ENCODE assay signal across 8 cellular contexts in genomic region chr11:9664276-9665171, GRCh38. TPM values are rescaled to one million over a fixed set of nuclear protein-coding genes. Genes with fewer than 3 reads are reported as not detected.
DNase-seq lines count a peak whose midpoint lies in the region; ATAC-seq and TF ChIP-seq lines count a peak whose summit lies in the region.

No MANE protein-coding gene starts in this region.

- peaks cover 3 to 11% of the 10 kb centered on the region in 2 donors for H3K4me1 ChIP-seq in mucosa of rectum (ENCODE audit: control insufficient read depth in 2 of 2, insufficient read depth in 2 of 2, low read length in 2 of 2)
- H3K4me1 ChIP-seq in upper lobe of left lung: peaks cover 10 to 26% (median 14%) of the 10 kb centered on the region in 4 donors

- ATAC-seq in GM21737 (IDR thresholded peaks at IDR 0.05; ENCODE audit: unreplicated experiment) (peak; percentile 37), upper lobe of left lung (ENCODE audit: low FRiP score in 2 of 2) (peak; percentile 79 to 82)

- peaks cover 35% of the 10 kb centered on the region for H3K27me3 Mint-ChIP-seq in activated CD4-positive, alpha-beta T cell treated with anti-CD3 and anti-CD28 coated beads, Interleukin-2, amount 10 ng/mL, durations not matched to agents 24 days and 14 days

- H3K36me3 Mint-ChIP-seq in activated CD4-positive, alpha-beta T cell treated with anti-CD3 and anti-CD28 coated beads, Interleukin-2, amount 10 ng/mL, durations not matched to agents 24 days and 14 days (ENCODE audit: low read depth): peaks cover 4% of the 10 kb centered on the region

- intact Hi-C loops in activated CD4-positive, alpha-beta T cell treated with anti-CD3 and anti-CD28 coated beads, Interleukin-2, amount 10 ng/mL, durations not matched to agents 24 days and 14 days (cut with micrococcal nuclease): loop anchor here (5.0 kb wide), 1 partner anchor 83 kb away; no protein-coding TSS in a partner anchor

- no peak for TF ChIP-seq CTCF in upper lobe of left lung (IDR thresholded peaks at IDR 0.05)

- no peak for TF ChIP-seq EP300 in upper lobe of left lung (IDR thresholded peaks at IDR 0.05)

- H3K9me3 ChIP-seq in mucosa of rectum (ENCODE audit: control insufficient read depth in 2 of 2, low read length in 2 of 2) (no peaks in the 10 kb centered on the region), upper lobe of left lung (peaks cover 0 to 4% (median 0%) of the 10 kb centered on the region in 4 donors)

- peak overlapping the region; percentile 90 for H3K4me3 Mint-ChIP-seq in activated CD4-positive, alpha-beta T cell treated with anti-CD3 and anti-CD28 coated beads, Interleukin-2, amount 10 ng/mL, durations not matched to agents 24 days and 14 days

- H3K27ac ChIP-seq in mucosa of rectum (ENCODE audit: low read depth in 2 of 2, low read length in 2 of 2) (peak overlapping the region; percentile 79 to 86), upper lobe of left lung (peak overlapping the region; percentile 93 to 99 (median 94))

- H3K4me3 ChIP-seq in mucosa of rectum (ENCODE audit: low read length in 2 of 2): peak overlapping the region; percentile 90 to 93
- peak overlapping the region; percentile 61 to 94 (median 76) for H3K4me3 ChIP-seq in upper lobe of left lung

- peaks cover 0 to 4% of the 10 kb centered on the region in 2 donors for H3K27me3 ChIP-seq in mucosa of rectum (ENCODE audit: control insufficient read depth in 2 of 2, insufficient read depth in 2 of 2, low read length in 2 of 2)
- H3K27me3 ChIP-seq in upper lobe of left lung: no peaks in the 10 kb centered on the region

- WGBS in upper lobe of left lung, 2 donors: 4 to 5% methylated on average over 24 to 27 of the region's 43 CpGs

- H3K36me3 ChIP-seq in mucosa of rectum (ENCODE audit: control insufficient read depth in 2 of 2, insufficient read depth in 2 of 2, low read length in 2 of 2): no peaks in the 10 kb centered on the region
- H3K36me3 ChIP-seq in upper lobe of left lung: no peaks in the 10 kb centered on the region

- DNase-seq in NCI-H510A (lab: John Stamatoyannopoulos, UW): peak; percentile 10
- no peak for DNase-seq in NCI-H510A treated with DMSO at 0.1 percent for 48 hours (lab: John Stamatoyannopoulos, UW)
- peak; percentile 39 for DNase-seq in HuH-7 (ENCODE audit: low spot score)
- peak; percentile 78 for DNase-seq in activated CD4-positive, alpha-beta T cell treated with anti-CD3 and anti-CD28 coated beads, Interleukin-2, amount 10 ng/mL, durations not matched to agents 24 days and 14 days
- DNase-seq in epidermal melanocyte (ENCODE audit: insufficient read length, low spot score): peak; percentile 46
- DNase-seq in upper lobe of left lung: peak; percentile 35 to 36

- peak overlapping the region; percentile 77 to 83 for H3K9ac ChIP-seq in mucosa of rectum (ENCODE audit: low read depth in 1 of 2, low read length in 2 of 2)

- no peak overlapping the region for H3K27ac Mint-ChIP-seq in activated CD4-positive, alpha-beta T cell treated with anti-CD3 and anti-CD28 coated beads, Interleukin-2, amount 10 ng/mL, durations not matched to agents 24 days and 14 days

- H3K9me3 Mint-ChIP-seq in activated CD4-positive, alpha-beta T cell treated with anti-CD3 and anti-CD28 coated beads, Interleukin-2, amount 10 ng/mL, durations not matched to agents 24 days and 14 days: peaks cover 3% of the 10 kb centered on the region

- TF ChIP-seq POLR2A in upper lobe of left lung (IDR thresholded peaks at IDR 0.05): peak in 1 of 4 donors; percentile 39

- peaks cover 18% of the 10 kb centered on the region for H3K4me1 Mint-ChIP-seq in activated CD4-positive, alpha-beta T cell treated with anti-CD3 and anti-CD28 coated beads, Interleukin-2, amount 10 ng/mL, durations not matched to agents 24 days and 14 days

RNA-seq across cellular contexts. Expression of gene SWAP70, which starts 0.6 kb away (rescaled TPM):
- 7.3 and 8.1 TPM in 2 replicates for total RNA-seq in activated CD4-positive, alpha-beta T cell treated with anti-CD3 and anti-CD28 coated beads, Interleukin-2, amount 10 ng/mL, durations not matched to agents 24 days and 14 days
- 10 to 100 TPM; 31.4 to 80.4 (median 50.2) TPM for total RNA-seq in upper lobe of left lung
